In the genomic region with DNA sequence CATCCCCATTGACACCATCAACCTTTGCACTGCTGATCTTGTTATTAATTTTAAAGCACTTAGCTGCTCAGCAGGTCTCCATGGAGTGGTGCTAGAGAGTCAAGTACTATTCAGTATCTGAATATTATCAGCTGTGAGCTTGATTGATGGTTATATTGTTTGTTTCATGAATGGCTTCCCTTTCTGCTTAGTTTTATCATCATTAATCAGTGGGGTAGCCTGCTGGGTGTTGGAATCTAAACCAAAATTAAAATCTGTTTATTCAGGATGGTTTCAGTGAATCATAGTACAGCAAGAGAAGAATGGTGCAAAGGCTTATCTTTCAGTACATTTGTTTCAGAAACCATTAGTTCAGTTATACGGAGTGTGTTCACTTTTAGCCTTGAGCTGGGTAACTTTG, we compare ENCODE assay signal across 8 cellular contexts. TPM values are rescaled to one million over a fixed set of nuclear protein-coding genes. Genes with fewer than 3 reads are reported as not detected.
DNase-seq lines count a peak whose midpoint lies in the region; ATAC-seq and TF ChIP-seq lines count a peak whose summit lies in the region.

No MANE protein-coding gene starts in this region.

- peak; percentile 79 for TF ChIP-seq CTCF in BE2C (IDR thresholded peaks at IDR 0.05; ENCODE audit: low read depth, low read length)
- TF ChIP-seq CTCF in Panc1 (IDR thresholded peaks at IDR 0.05) = peak; percentile 32; the same call in 1 of the 2 replicates
- TF ChIP-seq CTCF in foreskin keratinocyte (conservative IDR thresholded peaks at IDR 0.05) = peak; percentile 86
- peak; percentile 48 for TF ChIP-seq CTCF in upper lobe of right lung (IDR thresholded peaks at IDR 0.05)

- H3K9me3 ChIP-seq in BE2C (no peaks in the 10 kb centered on the region), Panc1 (ENCODE audit: control insufficient read depth, insufficient read depth, low read depth, low read length) (no peaks in the 10 kb centered on the region), upper lobe of right lung (no peaks in the 10 kb centered on the region)

- BruUV-seq in Panc1 (replicated peaks; lab: Mats Ljungman, UMichigan) = no TSS peak

- H3K27ac ChIP-seq in Panc1 (ENCODE audit: low read length) (no peak overlapping the region), foreskin keratinocyte (no peak overlapping the region), upper lobe of right lung (no peak overlapping the region)

- H3K4me3 ChIP-seq in BE2C (ENCODE audit: low read depth, low read length) (no peak overlapping the region), Panc1 (ENCODE audit: low read depth in 2 of 2, low read length in 2 of 2) (no peak overlapping the region), upper lobe of right lung (no peak overlapping the region)

- ATAC-seq in GM18870 (IDR thresholded peaks at IDR 0.05; ENCODE audit: unreplicated experiment) (peak; percentile 73), Panc1 (no peak), foreskin keratinocyte (peak; percentile 85), upper lobe of right lung (peak; percentile 79)

- CTCF ChIA-PET in Panc1 (lab: Charles Lee) = no interaction called here

- DNase-seq in BE2C (peak; percentile 39), HPDE6-E6E7 (ENCODE audit: extremely low spot score) (peak; percentile 45), Panc1 (ENCODE audit: low read depth, low spot score) (no peak), foreskin keratinocyte (peak in 1 of 2 donors; percentile 39), upper lobe of right lung (no peak), NCI-H226 (no peak), NCI-H1048 (lab: John Stamatoyannopoulos, UW) (no peak)

- H3K27me3 ChIP-seq in BE2C (no peaks in the 10 kb centered on the region), Panc1 (ENCODE audit: control insufficient read depth, insufficient read depth, low read length) (no peaks in the 10 kb centered on the region), foreskin keratinocyte (no peaks in the 10 kb centered on the region), upper lobe of right lung (no peaks in the 10 kb centered on the region)

- in situ Hi-C loops in Panc1 (cut with HindIII; ENCODE audit: low pct_unique_long_range_greater_than_20kb, low sequenced_read_pairs) = no loop called here

- peaks cover 11% of the 10 kb centered on the region for H3K4me1 ChIP-seq in BE2C
- no peaks in the 10 kb centered on the region for H3K4me1 ChIP-seq in Panc1 (ENCODE audit: control insufficient read depth, insufficient read depth, low read length)
- H3K4me1 ChIP-seq in foreskin keratinocyte = no peaks in the 10 kb centered on the region
- H3K4me1 ChIP-seq in upper lobe of right lung = no peaks in the 10 kb centered on the region

- intact Hi-C loops in Panc1 (cut with micrococcal nuclease; ENCODE audit: unreplicated experiment) = no loop called here
- intact Hi-C loops in upper lobe of right lung (cut with DNase I) = no loop called here

- POLR2A ChIA-PET in Panc1 (lab: Charles Lee) = no interaction called here

- H3K36me3 ChIP-seq in BE2C (no peaks in the 10 kb centered on the region), Panc1 (ENCODE audit: control insufficient read depth, insufficient read depth, low read length) (no peaks in the 10 kb centered on the region), upper lobe of right lung (no peaks in the 10 kb centered on the region)

RNA-seq across cellular contexts. Expression of a gene that starts 42.5 kb away (rescaled TPM):
- polyA plus RNA-seq in BE2C (2012; ENCODE audit: insufficient read depth, insufficient read length, low read depth) = not detected
- total RNA-seq in Panc1 (2021; ENCODE audit: unreplicated experiment) (not detected), foreskin keratinocyte (2.4 and 4.0 TPM in 2 replicates), upper lobe of right lung (109 TPM)
- polyA plus RNA-seq in Panc1 (2012; ENCODE audit: insufficient read length) = not detected
- polyA plus RNA-seq in foreskin keratinocyte = 0.79 and 1.7 TPM in 2 replicates

Comparison
In these comparisons a context has a peak if more than half of its experiments do, and no peak if none do; other contexts are left out.
1. DNase-seq: peak in BE2C (single experiment) and HPDE6-E6E7 (single experiment); none in Panc1 (single experiment), upper lobe of right lung (single experiment), NCI-H226 (single experiment) and NCI-H1048 (single experiment).
2. CTCF ChIP-seq: peak in every context shown above with its lines; median percentile 86 in foreskin keratinocyte; 79 in BE2C; 48 in upper lobe of right lung; 32 in Panc1.
3. RNA of a gene that starts 42.5 kb away (total RNA-seq): 109 TPM in upper lobe of right lung (single experiment); 2.4 to 4.0 TPM in foreskin keratinocyte and not detected in Panc1 (single experiment); every median in the first group is over 10 times any median in the second.